11 cellular contexts compared by ENCODE assay signal in the genomic region with DNA sequence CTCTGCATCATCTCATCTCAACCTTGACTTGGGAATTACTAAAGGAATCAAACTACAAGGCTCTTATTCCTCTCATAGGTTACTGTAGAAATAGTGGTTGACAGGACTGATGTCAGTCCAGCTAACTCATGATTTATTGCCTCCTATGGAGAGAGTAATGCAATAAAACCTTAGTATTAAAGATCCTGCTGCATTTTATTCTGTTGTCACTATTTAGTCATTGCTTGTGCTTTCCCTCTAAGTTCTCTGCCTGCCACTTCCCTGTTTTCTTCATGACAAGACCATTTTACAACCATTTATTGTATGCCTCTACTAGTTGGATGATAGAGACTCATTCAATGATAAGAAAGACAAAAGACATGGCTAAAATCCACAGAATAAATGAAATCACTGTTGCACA.
"Had no signal": no experiment of that assay in that cellular context is flagged by ENCODE, and none has a peak within 500 bp of the region (broad histone marks: within the 10 kb centered on the region; RNA-seq: fewer than 3 reads in every experiment).

No MANE protein-coding gene starts in this region.

- H3K4me1 ChIP-seq: HAP-1 had no signal

- FAIRE-seq: H1, H54 had no signal

- H3K4me3 ChIP-seq: GM23248, GM23338, HAP-1 had no signal

- H3K9ac ChIP-seq: GM23248 had no signal

- H3K4me2 ChIP-seq: GM23338 had no signal

- DNase-seq: GM23248, GOT3, H7, H9, HCEC 1CT, HFFc6 had no signal

- H3K27ac ChIP-seq: GM23248 had no signal

- ATAC-seq: GM23338, HCT116 had no signal

- H2AFZ ChIP-seq: GM23248, GM23338 had no signal

- H3K36me3 ChIP-seq: HAP-1 had no signal

- H3K9me3 ChIP-seq: HAP-1 had no signal
